Comparison of ENCODE assay signal across 26 cellular contexts in the genomic region with DNA sequence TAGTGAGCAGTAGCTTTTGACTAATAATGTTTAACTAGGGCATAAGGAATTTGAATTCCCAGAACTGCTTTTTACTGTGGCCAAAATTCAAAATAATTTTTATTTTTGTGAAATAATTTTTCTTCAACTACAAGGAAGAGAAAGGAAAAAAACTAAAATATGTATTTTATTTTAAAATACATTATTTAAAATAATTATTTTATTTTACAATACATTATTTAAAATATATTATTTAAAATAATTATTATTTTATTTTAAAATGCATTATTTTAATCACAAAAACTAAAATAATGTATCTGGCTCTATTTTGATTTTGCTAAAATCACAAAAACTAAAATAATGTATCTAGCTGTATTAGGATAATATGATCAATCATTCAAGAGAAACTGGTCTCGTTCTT.
"Had no signal": no experiment of that assay in that cellular context is flagged by ENCODE, and none has a peak within 500 bp of the region (broad histone marks: within the 10 kb centered on the region; RNA-seq: fewer than 3 reads in every experiment).

No MANE protein-coding gene starts in this region.

- H3K36me3 ChIP-seq: colonic mucosa, esophagus squamous epithelium, neutrophil, stomach, tibial artery, upper lobe of left lung had no signal

- ATAC-seq: left lobe of liver; natural killer cell treated with Interleukin-12 subunit alpha and Interleukin-12 subunit beta and Interleukin-15 and Interleukin-18, amount 100 ng/mL, for 72 hours; sciatic nerve; stimulated activated effector memory CD8-positive, alpha-beta T cell treated with anti-CD3 and anti-CD28 coated beads, Interleukin-12 subunit alpha, Interleukin-12 subunit beta, amount 100 ng/mL, for 72 hours had no signal

- H3K4me3 ChIP-seq: colonic mucosa, esophagus squamous epithelium, lung, mucosa of descending colon, stomach, testis, tibial artery, upper lobe of left lung had no signal

- DNase-seq: colonic mucosa; effector CD8-positive, alpha-beta T cell; erythroblast; esophagus squamous epithelium; mucosa of descending colon; naive B cell; stimulated activated CD4-positive, alpha-beta T cell treated with anti-CD3 and anti-CD28 coated beads, Interleukin-2, amount 100 ng/mL, for 24 hours; stimulated activated CD4-positive, alpha-beta T cell treated with anti-CD3 and anti-CD28 coated beads, Interleukin-4, amount 100 ng/mL, for 24 hours; stimulated activated naive CD4-positive, alpha-beta T cell treated with Interleukin-2 at 50 U/mL for 16 hours; stomach; testis; tibial artery; upper lobe of left lung had no signal

- H3K9me3 ChIP-seq: colonic mucosa, esophagus squamous epithelium, mucosa of descending colon, neutrophil, stomach, testis, tibial artery, upper lobe of left lung had no signal

- H3K27ac ChIP-seq: colonic mucosa, esophagus squamous epithelium, neutrophil, parathyroid adenoma, testis, tibial artery, upper lobe of left lung had no signal

- H3K27me3 ChIP-seq: colonic mucosa, stomach, testis, tibial artery, upper lobe of left lung had no signal

- H3K9ac ChIP-seq: parathyroid adenoma had no signal

- FAIRE-seq: keratinocyte, urothelium cell line had no signal

- H3K9me3 Mint-ChIP-seq: dendritic cell treated with granulocyte-macrophage colony-stimulating factor and Interleukin-4, amounts not matched to agents 40 ng/mL and 50 ng/mL, for 4 days; naive B cell; natural killer cell treated with Interleukin-12 subunit alpha and Interleukin-12 subunit beta and Interleukin-15 and Interleukin-18, amount 100 ng/mL, for 72 hours; stimulated activated effector memory CD8-positive, alpha-beta T cell treated with anti-CD3 and anti-CD28 coated beads, Interleukin-12 subunit alpha, Interleukin-12 subunit beta, amount 100 ng/mL, for 72 hours had no signal

- H3K36me3 Mint-ChIP-seq: naive B cell; natural killer cell treated with Interleukin-12 subunit alpha and Interleukin-12 subunit beta and Interleukin-15 and Interleukin-18, amount 100 ng/mL, for 72 hours; stimulated activated effector memory CD8-positive, alpha-beta T cell treated with anti-CD3 and anti-CD28 coated beads, Interleukin-12 subunit alpha, Interleukin-12 subunit beta, amount 100 ng/mL, for 72 hours had no signal

- H3K4me1 ChIP-seq: colonic mucosa, esophagus squamous epithelium, testis, tibial artery had no signal

- H3K4me3 Mint-ChIP-seq: dendritic cell treated with granulocyte-macrophage colony-stimulating factor and Interleukin-4, amounts not matched to agents 40 ng/mL and 50 ng/mL, for 4 days; memory B cell; naive B cell; natural killer cell treated with Interleukin-12 subunit alpha and Interleukin-12 subunit beta and Interleukin-15 and Interleukin-18, amount 100 ng/mL, for 72 hours; neural crest cell; stimulated activated effector memory CD8-positive, alpha-beta T cell treated with anti-CD3 and anti-CD28 coated beads, Interleukin-12 subunit alpha, Interleukin-12 subunit beta, amount 100 ng/mL, for 72 hours had no signal

- H3K4me1 Mint-ChIP-seq: stimulated activated effector memory CD8-positive, alpha-beta T cell treated with anti-CD3 and anti-CD28 coated beads, Interleukin-12 subunit alpha, Interleukin-12 subunit beta, amount 100 ng/mL, for 72 hours had no signal

- H3K27ac Mint-ChIP-seq: dendritic cell treated with granulocyte-macrophage colony-stimulating factor and Interleukin-4, amounts not matched to agents 40 ng/mL and 50 ng/mL, for 4 days; memory B cell; naive B cell; natural killer cell treated with Interleukin-12 subunit alpha and Interleukin-12 subunit beta and Interleukin-15 and Interleukin-18, amount 100 ng/mL, for 72 hours; progenitor cell of endocrine pancreas; stimulated activated effector memory CD8-positive, alpha-beta T cell treated with anti-CD3 and anti-CD28 coated beads, Interleukin-12 subunit alpha, Interleukin-12 subunit beta, amount 100 ng/mL, for 72 hours had no signal

- H3K27me3 Mint-ChIP-seq: progenitor cell of endocrine pancreas had no signal
